1 cellular context compared by ENCODE assay signal in genomic region chr3:50625879-50626182, GRCh38.
TF ChIP-seq lines count a peak whose summit lies in the region.

No MANE protein-coding gene starts in this region.

TF ChIP-seq in SK-N-SH, 30 proteins besides CTCF, POLR2A, EP300 and RAD21:
- no peak for TF ChIP-seq RFX5 (IDR thresholded peaks at IDR 0.05; ENCODE audit: low read length)
- no peak for TF ChIP-seq RXRA (IDR thresholded peaks at IDR 0.05; ENCODE audit: borderline replicate concordance, low read depth)
- no peak for TF ChIP-seq CHD2 (IDR thresholded peaks at IDR 0.05; ENCODE audit: low read length, partially characterized antibody)
- no peak for TF ChIP-seq ZBTB33 (IDR thresholded peaks at IDR 0.05; ENCODE audit: borderline replicate concordance, low read depth)
TF ChIP-seq in SK-N-SH: peak in this region for 0.
